8 cellular contexts compared by ENCODE assay signal in the genomic region with DNA sequence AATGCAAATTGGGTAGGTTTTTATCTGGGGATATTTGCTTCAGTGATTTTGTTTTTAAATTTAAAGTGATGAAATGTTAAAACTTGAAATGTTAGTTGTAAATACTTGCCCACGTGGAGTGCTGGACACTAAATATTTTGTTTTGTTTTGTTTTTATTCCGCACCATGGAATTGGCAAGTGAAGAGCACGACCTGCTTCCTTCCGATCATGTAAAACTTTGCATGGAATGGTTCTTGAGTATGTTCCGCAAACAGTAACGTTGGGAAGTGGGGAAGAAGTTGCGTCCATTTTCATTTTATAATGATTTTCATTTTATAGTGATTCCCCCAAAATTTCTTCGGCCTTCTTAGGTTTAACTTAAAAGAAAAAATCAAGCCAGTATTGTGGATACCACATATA. TPM values are rescaled to one million over a fixed set of nuclear protein-coding genes. Genes with fewer than 3 reads are reported as not detected.
DNase-seq lines count a peak whose midpoint lies in the region; ATAC-seq and TF ChIP-seq lines count a peak whose summit lies in the region.

No MANE protein-coding gene starts in this region.

- no peaks in the 10 kb centered on the region for H3K9me3 Mint-ChIP-seq in activated CD4-positive, alpha-beta T cell treated with anti-CD3 and anti-CD28 coated beads for 36 hours (ENCODE audit: low read depth)
- H3K9me3 Mint-ChIP-seq in activated B cell treated with CpG ODN at 0.5 μM for 24 hours: no peaks in the 10 kb centered on the region

- H3K9ac ChIP-seq in iPS-15b (ENCODE audit: low read depth, low read length): peak overlapping the region; percentile 79

- H3K9me3 ChIP-seq in iPS-15b (ENCODE audit: control insufficient read depth, insufficient read depth, low read length): no peaks in the 10 kb centered on the region
- no peaks in the 10 kb centered on the region for H3K9me3 ChIP-seq in suprapubic skin

- ATAC-seq in activated CD4-positive, alpha-beta T cell treated with anti-CD3 and anti-CD28 coated beads for 36 hours: no peak
- no peak for ATAC-seq in activated B cell treated with CpG ODN at 0.5 μM for 24 hours (ENCODE audit: low read depth)
- no peak for ATAC-seq in GM21528 (IDR thresholded peaks at IDR 0.05; ENCODE audit: low FRiP score, unreplicated experiment)
- ATAC-seq in HG03196 (IDR thresholded peaks at IDR 0.05; ENCODE audit: unreplicated experiment): no peak

- H3K4me3 Mint-ChIP-seq in activated CD4-positive, alpha-beta T cell treated with anti-CD3 and anti-CD28 coated beads for 36 hours: peak overlapping the region; percentile 92
- peak overlapping the region; percentile 99 for H3K4me3 Mint-ChIP-seq in activated B cell treated with CpG ODN at 0.5 μM for 24 hours

- H3K27me3 Mint-ChIP-seq in activated CD4-positive, alpha-beta T cell treated with anti-CD3 and anti-CD28 coated beads for 36 hours: no peaks in the 10 kb centered on the region
- no peaks in the 10 kb centered on the region for H3K27me3 Mint-ChIP-seq in activated B cell treated with CpG ODN at 0.5 μM for 24 hours

- POLR2A ChIA-PET in activated CD4-positive, alpha-beta T cell treated with anti-CD3 and anti-CD28 coated beads for 36 hours (lab: Charles Lee): no interaction called here
- POLR2A ChIA-PET in activated B cell treated with CpG ODN at 0.5 μM for 24 hours (lab: Charles Lee): no interaction called here

- DNase-seq in activated CD4-positive, alpha-beta T cell treated with anti-CD3 and anti-CD28 coated beads for 36 hours: no peak
- DNase-seq in activated CD4-positive, alpha-beta T cell treated with anti-CD3 and anti-CD28 coated beads for 48 hours: no peak
- no peak for DNase-seq in activated B cell treated with CpG ODN at 0.5 μM for 24 hours
- no peak for DNase-seq in suprapubic skin (ENCODE audit: low spot score in 2 of 2)
- no peak for DNase-seq in GF-D8 (lab: John Stamatoyannopoulos, UW)

- H3K27me3 ChIP-seq in iPS-15b (ENCODE audit: control insufficient read depth, insufficient read depth, low read length): no peaks in the 10 kb centered on the region
- H3K27me3 ChIP-seq in suprapubic skin: no peaks in the 10 kb centered on the region

- H3K4me1 Mint-ChIP-seq in activated CD4-positive, alpha-beta T cell treated with anti-CD3 and anti-CD28 coated beads for 36 hours: peaks cover 15% of the 10 kb centered on the region
- peaks cover 20% of the 10 kb centered on the region for H3K4me1 Mint-ChIP-seq in activated B cell treated with CpG ODN at 0.5 μM for 24 hours

- H3K36me3 ChIP-seq in iPS-15b (ENCODE audit: control insufficient read depth, insufficient read depth, low read length) (no peaks in the 10 kb centered on the region), suprapubic skin (no peaks in the 10 kb centered on the region)

- H3K27ac Mint-ChIP-seq in activated CD4-positive, alpha-beta T cell treated with anti-CD3 and anti-CD28 coated beads for 36 hours: peak overlapping the region; percentile 79
- H3K27ac Mint-ChIP-seq in activated B cell treated with CpG ODN at 0.5 μM for 24 hours: peak overlapping the region; percentile 98

- H3K27ac ChIP-seq in suprapubic skin: no peak overlapping the region

- TF ChIP-seq EP300 in suprapubic skin (IDR thresholded peaks at IDR 0.05): no peak

- intact Hi-C loops in activated CD4-positive, alpha-beta T cell treated with anti-CD3 and anti-CD28 coated beads for 36 hours (cut with DNase I, micrococcal nuclease): loop anchor here (5.0 to 10.0 kb wide), 2 partner anchors 209 to 997 kb away; a partner anchor contains a TSS
- intact Hi-C loops in activated B cell treated with CpG ODN at 0.5 μM for 24 hours (cut with micrococcal nuclease): loop anchor here (5.0 kb wide), 3 partner anchors 89 to 1134 kb away; a partner anchor contains a TSS

- H3K4me3 ChIP-seq in iPS-15b (ENCODE audit: low read depth, low read length) (peak overlapping the region; percentile 97), suprapubic skin (peak overlapping the region; percentile 97)

- CTCF ChIA-PET in activated CD4-positive, alpha-beta T cell treated with anti-CD3 and anti-CD28 coated beads for 36 hours (lab: Charles Lee): no interaction called here
- CTCF ChIA-PET in activated B cell treated with CpG ODN at 0.5 μM for 24 hours (lab: Charles Lee): no interaction called here

- no peak for TF ChIP-seq POLR2A in suprapubic skin (IDR thresholded peaks at IDR 0.05)

- WGBS in suprapubic skin: 18% methylated on average over 8 of the region's 8 CpGs

- TF ChIP-seq CTCF in activated B cell treated with CpG ODN at 0.5 μM for 24 hours (IDR thresholded peaks at IDR 0.05) (no peak), suprapubic skin (IDR thresholded peaks at IDR 0.05) (no peak)

- H3K4me1 ChIP-seq in iPS-15b (ENCODE audit: control insufficient read depth, insufficient read depth, low read length) (no peaks in the 10 kb centered on the region), suprapubic skin (peaks cover 19% of the 10 kb centered on the region)

- peaks cover 7% of the 10 kb centered on the region for H3K36me3 Mint-ChIP-seq in activated CD4-positive, alpha-beta T cell treated with anti-CD3 and anti-CD28 coated beads for 36 hours (ENCODE audit: low read depth)
- peaks cover 6% of the 10 kb centered on the region for H3K36me3 Mint-ChIP-seq in activated B cell treated with CpG ODN at 0.5 μM for 24 hours (ENCODE audit: low read depth)

RNA-seq across cellular contexts. Expression of a gene that starts 0.8 kb away (rescaled TPM):
- total RNA-seq in activated CD4-positive, alpha-beta T cell treated with anti-CD3 and anti-CD28 coated beads for 36 hours: 1 to 10 TPM; 1.6 to 2.7 TPM
- total RNA-seq in activated B cell treated with CpG ODN at 0.5 μM for 24 hours (2.4 and 3.0 TPM in 2 replicates), suprapubic skin (1 to 10 TPM; 3.4 to 5.0 (median 4.0) TPM)
